In the genomic region with DNA sequence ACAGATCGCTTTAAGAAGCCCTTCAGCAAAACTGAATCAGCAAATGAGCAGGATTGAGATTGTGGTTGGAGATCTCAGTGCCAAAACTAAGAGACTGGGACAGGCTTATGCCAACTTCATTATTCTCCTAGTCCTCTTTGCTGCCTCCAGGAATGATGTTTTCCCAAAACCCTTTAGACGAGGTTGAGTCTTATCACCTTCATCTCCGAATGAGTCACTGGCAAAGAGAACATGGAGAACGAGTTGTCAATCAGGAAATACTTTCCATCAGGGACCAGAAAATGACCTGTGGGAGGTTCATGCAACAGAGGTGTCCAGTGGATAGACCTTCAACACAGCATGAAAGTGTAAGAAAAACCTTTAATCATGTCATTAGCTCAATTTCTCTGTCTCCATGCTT, we compare ENCODE assay signal across 1 cellular context.
TF ChIP-seq lines count a peak whose summit lies in the region.

No MANE protein-coding gene starts in this region.

TF ChIP-seq in endothelial cell of umbilical vein, 7 proteins besides CTCF, POLR2A, EP300 and RAD21:
- TF ChIP-seq POLR2AphosphoS5 (IDR thresholded peaks at IDR 0.05; ENCODE audit: insufficient read depth, low read depth, low read length) (no peak), GATA2 (IDR thresholded peaks at IDR 0.05; ENCODE audit: insufficient read depth, insufficient read length, low read depth, low read length) (peak; percentile 39)
